ENCODE assay signal across 1 cellular context in the genomic region with DNA sequence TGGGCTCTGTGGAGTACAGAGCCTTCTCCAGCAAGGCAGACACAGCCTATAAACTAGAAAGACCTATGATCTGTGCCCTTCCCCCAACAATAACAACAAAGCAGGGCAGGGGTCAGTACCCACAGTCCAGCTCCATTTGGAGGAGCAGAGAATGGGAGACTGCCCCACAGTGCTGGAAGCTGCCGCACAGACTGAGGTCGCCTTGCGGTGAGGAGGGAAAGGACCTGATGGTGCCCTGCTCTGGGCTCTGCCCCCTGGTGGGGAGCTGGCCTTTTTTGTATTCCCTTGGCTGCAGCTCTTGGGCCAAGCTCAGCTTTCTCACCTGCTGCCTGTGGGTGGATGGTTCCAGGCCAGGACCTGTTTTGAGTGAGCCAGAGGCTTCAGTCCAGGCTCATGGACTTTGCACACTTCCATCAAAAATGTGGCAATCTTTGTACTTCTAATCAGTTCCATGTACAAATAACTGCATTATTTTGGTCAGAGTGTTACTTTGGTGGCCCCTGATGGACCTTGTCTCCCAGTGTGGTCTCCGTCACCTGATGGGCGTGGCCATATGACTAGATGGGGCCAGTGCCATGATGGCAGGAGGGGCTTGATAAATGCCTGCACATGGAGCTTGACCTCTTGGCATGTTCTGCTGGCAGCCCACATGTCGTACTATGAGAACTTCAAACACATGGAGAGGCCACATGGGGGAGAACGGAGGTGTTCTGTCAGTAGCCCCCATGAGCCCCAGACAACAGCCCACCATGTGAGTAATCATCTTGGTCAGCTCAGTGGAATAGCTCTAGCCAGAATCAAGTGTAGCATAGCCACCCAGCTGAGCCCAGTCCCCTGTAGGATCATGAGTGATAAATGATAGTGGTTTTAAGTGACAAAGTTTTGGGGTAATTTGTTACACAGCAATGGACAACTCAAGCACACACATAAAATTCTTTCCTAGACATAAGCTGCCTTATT.
TF ChIP-seq lines count a peak whose summit lies in the region.

No MANE protein-coding gene starts in this region.

TF ChIP-seq in HepG2, 621 proteins besides CTCF, POLR2A, EP300 and RAD21 (continued from another document and continues in another):
- TF ChIP-seq, protein P1, sequence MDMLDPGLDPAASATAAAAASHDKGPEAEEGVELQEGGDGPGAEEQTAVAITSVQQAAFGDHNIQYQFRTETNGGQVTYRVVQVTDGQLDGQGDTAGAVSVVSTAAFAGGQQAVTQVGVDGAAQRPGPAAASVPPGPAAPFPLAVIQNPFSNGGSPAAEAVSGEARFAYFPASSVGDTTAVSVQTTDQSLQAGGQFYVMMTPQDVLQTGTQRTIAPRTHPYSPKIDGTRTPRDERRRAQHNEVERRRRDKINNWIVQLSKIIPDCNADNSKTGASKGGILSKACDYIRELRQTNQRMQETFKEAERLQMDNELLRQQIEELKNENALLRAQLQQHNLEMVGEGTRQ (IDR thresholded peaks at IDR 0.05; ENCODE audit: low read depth, low read length), result no peak
- TF ChIP-seq, protein P1 (CRISPR knock-in tag; IDR thresholded peaks at IDR 0.05; ENCODE audit: borderline replicate concordance), result 0 out of 2 replicates have a peak, but pooled peaks have one; percentile 52
- no peak for TF ChIP-seq ZNF530 (CRISPR knock-in tag; IDR thresholded peaks at IDR 0.05; ENCODE audit: low read depth)
- TF ChIP-seq BRCA1 (CRISPR knock-in tag; IDR thresholded peaks at IDR 0.05), result no peak
- TF ChIP-seq TBX3 (IDR thresholded peaks at IDR 0.05; ENCODE audit: borderline replicate concordance), result peak; percentile 65; the same call in 1 of the 2 replicates
- TF ChIP-seq SP2 (CRISPR knock-in tag; IDR thresholded peaks at IDR 0.05), result no peak; the same call in 1 of the 2 replicates
- no peak for TF ChIP-seq MTA3 (CRISPR knock-in tag; IDR thresholded peaks at IDR 0.05)
- peak; percentile 49; the same call in 1 of the 2 replicates for TF ChIP-seq YEATS2 (CRISPR knock-in tag; IDR thresholded peaks at IDR 0.05; ENCODE audit: borderline replicate concordance)
- peak; percentile 95 for TF ChIP-seq ZNF598 (CRISPR knock-in tag; IDR thresholded peaks at IDR 0.05; ENCODE audit: borderline replicate concordance)
- peak; percentile 45 for TF ChIP-seq SP4 (CRISPR knock-in tag; IDR thresholded peaks at IDR 0.05)
- TF ChIP-seq SRF (IDR thresholded peaks at IDR 0.05; ENCODE audit: low read depth, low read length), result peak; percentile 20; the same call in 1 of the 2 replicates
- no peak for TF ChIP-seq SIX4 (CRISPR knock-in tag; IDR thresholded peaks at IDR 0.05)
- TF ChIP-seq HCFC1 (IDR thresholded peaks at IDR 0.05; ENCODE audit: low read depth, low read length), result no peak
- no peak for TF ChIP-seq HNRNPK (IDR thresholded peaks at IDR 0.05; ENCODE audit: low read depth, low read length, poor library complexity, severe bottlenecking)
- TF ChIP-seq ZNF83 (CRISPR knock-in tag; IDR thresholded peaks at IDR 0.05; ENCODE audit: borderline replicate concordance), result no peak
- TF ChIP-seq ZFP62 (CRISPR knock-in tag; IDR thresholded peaks at IDR 0.05), result no peak
- TF ChIP-seq IKZF1 (IDR thresholded peaks at IDR 0.05), result no peak
- TF ChIP-seq ZKSCAN8 (CRISPR knock-in tag; IDR thresholded peaks at IDR 0.05; ENCODE audit: borderline replicate concordance), result no peak
- TF ChIP-seq SRSF4 (IDR thresholded peaks at IDR 0.05; ENCODE audit: low read depth, low read length, poor library complexity, severe bottlenecking), result no peak
- TF ChIP-seq ZNF713 (CRISPR knock-in tag; IDR thresholded peaks at IDR 0.05), result no peak
- no peak for TF ChIP-seq RFX1 (IDR thresholded peaks at IDR 0.05)
- TF ChIP-seq ZNF563 (CRISPR knock-in tag; IDR thresholded peaks at IDR 0.05), result no peak
- no peak for TF ChIP-seq ZNF451 (CRISPR knock-in tag; IDR thresholded peaks at IDR 0.05)
- no peak for TF ChIP-seq ZNF468 (CRISPR knock-in tag; IDR thresholded peaks at IDR 0.05)
- 0 out of 2 replicates have a peak, but pooled peaks have one; percentile 24 for TF ChIP-seq NFIC (IDR thresholded peaks at IDR 0.05; ENCODE audit: low read length)
- TF ChIP-seq ZBTB1 (CRISPR knock-in tag; IDR thresholded peaks at IDR 0.05; ENCODE audit: borderline replicate concordance), result no peak
- TF ChIP-seq, protein P2, sequence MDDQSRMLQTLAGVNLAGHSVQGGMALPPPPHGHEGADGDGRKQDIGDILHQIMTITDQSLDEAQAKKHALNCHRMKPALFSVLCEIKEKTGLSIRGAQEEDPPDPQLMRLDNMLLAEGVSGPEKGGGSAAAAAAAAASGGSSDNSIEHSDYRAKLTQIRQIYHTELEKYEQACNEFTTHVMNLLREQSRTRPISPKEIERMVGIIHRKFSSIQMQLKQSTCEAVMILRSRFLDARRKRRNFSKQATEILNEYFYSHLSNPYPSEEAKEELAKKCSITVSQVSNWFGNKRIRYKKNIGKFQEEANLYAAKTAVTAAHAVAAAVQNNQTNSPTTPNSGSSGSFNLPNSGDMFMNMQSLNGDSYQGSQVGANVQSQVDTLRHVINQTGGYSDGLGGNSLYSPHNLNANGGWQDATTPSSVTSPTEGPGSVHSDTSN (CRISPR knock-in tag; IDR thresholded peaks at IDR 0.05; ENCODE audit: borderline replicate concordance), result no peak; the same call in 1 of the 2 replicates
- peak; percentile 96 for TF ChIP-seq HNF4A (CRISPR knock-in tag; IDR thresholded peaks at IDR 0.05)
- TF ChIP-seq, protein P3, sequence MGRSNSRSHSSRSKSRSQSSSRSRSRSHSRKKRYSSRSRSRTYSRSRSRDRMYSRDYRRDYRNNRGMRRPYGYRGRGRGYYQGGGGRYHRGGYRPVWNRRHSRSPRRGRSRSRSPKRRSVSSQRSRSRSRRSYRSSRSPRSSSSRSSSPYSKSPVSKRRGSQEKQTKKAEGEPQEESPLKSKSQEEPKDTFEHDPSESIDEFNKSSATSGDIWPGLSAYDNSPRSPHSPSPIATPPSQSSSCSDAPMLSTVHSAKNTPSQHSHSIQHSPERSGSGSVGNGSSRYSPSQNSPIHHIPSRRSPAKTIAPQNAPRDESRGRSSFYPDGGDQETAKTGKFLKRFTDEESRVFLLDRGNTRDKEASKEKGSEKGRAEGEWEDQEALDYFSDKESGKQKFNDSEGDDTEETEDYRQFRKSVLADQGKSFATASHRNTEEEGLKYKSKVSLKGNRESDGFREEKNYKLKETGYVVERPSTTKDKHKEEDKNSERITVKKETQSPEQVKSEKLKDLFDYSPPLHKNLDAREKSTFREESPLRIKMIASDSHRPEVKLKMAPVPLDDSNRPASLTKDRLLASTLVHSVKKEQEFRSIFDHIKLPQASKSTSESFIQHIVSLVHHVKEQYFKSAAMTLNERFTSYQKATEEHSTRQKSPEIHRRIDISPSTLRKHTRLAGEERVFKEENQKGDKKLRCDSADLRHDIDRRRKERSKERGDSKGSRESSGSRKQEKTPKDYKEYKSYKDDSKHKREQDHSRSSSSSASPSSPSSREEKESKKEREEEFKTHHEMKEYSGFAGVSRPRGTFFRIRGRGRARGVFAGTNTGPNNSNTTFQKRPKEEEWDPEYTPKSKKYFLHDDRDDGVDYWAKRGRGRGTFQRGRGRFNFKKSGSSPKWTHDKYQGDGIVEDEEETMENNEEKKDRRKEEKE (IDR thresholded peaks at IDR 0.05), result no peak
- TF ChIP-seq, protein P4, sequence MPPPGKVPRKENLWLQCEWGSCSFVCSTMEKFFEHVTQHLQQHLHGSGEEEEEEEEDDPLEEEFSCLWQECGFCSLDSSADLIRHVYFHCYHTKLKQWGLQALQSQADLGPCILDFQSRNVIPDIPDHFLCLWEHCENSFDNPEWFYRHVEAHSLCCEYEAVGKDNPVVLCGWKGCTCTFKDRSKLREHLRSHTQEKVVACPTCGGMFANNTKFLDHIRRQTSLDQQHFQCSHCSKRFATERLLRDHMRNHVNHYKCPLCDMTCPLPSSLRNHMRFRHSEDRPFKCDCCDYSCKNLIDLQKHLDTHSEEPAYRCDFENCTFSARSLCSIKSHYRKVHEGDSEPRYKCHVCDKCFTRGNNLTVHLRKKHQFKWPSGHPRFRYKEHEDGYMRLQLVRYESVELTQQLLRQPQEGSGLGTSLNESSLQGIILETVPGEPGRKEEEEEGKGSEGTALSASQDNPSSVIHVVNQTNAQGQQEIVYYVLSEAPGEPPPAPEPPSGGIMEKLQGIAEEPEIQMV (CRISPR knock-in tag; IDR thresholded peaks at IDR 0.05; ENCODE audit: low read depth), result no peak; the same call in 1 of the 2 replicates
- TF ChIP-seq, protein P5, sequence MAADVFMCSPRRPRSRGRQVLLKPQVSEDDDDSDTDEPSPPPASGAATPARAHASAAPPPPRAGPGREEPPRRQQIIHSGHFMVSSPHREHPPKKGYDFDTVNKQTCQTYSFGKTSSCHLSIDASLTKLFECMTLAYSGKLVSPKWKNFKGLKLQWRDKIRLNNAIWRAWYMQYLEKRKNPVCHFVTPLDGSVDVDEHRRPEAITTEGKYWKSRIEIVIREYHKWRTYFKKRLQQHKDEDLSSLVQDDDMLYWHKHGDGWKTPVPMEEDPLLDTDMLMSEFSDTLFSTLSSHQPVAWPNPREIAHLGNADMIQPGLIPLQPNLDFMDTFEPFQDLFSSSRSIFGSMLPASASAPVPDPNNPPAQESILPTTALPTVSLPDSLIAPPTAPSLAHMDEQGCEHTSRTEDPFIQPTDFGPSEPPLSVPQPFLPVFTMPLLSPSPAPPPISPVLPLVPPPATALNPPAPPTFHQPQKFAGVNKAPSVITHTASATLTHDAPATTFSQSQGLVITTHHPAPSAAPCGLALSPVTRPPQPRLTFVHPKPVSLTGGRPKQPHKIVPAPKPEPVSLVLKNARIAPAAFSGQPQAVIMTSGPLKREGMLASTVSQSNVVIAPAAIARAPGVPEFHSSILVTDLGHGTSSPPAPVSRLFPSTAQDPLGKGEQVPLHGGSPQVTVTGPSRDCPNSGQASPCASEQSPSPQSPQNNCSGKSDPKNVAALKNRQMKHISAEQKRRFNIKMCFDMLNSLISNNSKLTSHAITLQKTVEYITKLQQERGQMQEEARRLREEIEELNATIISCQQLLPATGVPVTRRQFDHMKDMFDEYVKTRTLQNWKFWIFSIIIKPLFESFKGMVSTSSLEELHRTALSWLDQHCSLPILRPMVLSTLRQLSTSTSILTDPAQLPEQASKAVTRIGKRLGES (CRISPR knock-in tag; IDR thresholded peaks at IDR 0.05; ENCODE audit: borderline replicate concordance), result no peak
- no peak for TF ChIP-seq KLF11 (CRISPR knock-in tag; IDR thresholded peaks at IDR 0.05)
- TF ChIP-seq KLF6 (CRISPR knock-in tag; IDR thresholded peaks at IDR 0.05), result peak; percentile 61; the same call in 1 of the 2 replicates
- TF ChIP-seq, protein P6, sequence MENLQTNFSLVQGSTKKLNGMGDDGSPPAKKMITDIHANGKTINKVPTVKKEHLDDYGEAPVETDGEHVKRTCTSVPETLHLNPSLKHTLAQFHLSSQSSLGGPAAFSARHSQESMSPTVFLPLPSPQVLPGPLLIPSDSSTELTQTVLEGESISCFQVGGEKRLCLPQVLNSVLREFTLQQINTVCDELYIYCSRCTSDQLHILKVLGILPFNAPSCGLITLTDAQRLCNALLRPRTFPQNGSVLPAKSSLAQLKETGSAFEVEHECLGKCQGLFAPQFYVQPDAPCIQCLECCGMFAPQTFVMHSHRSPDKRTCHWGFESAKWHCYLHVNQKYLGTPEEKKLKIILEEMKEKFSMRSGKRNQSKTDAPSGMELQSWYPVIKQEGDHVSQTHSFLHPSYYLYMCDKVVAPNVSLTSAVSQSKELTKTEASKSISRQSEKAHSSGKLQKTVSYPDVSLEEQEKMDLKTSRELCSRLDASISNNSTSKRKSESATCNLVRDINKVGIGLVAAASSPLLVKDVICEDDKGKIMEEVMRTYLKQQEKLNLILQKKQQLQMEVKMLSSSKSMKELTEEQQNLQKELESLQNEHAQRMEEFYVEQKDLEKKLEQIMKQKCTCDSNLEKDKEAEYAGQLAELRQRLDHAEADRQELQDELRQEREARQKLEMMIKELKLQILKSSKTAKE (CRISPR knock-in tag; IDR thresholded peaks at IDR 0.05; ENCODE audit: borderline replicate concordance), result peak; percentile 23; the same call in 1 of the 2 replicates
- TF ChIP-seq ZNF747 (CRISPR knock-in tag; IDR thresholded peaks at IDR 0.05; ENCODE audit: borderline replicate concordance), result peak; percentile 59; the same call in 1 of the 2 replicates
- TF ChIP-seq HNRNPH1 (optimal IDR thresholded peaks at IDR 0.05; ENCODE audit: low read depth, low read length), result no peak
- no peak for TF ChIP-seq NBN (conservative IDR thresholded peaks at IDR 0.05)
- TF ChIP-seq ARNT2 (CRISPR knock-in tag; IDR thresholded peaks at IDR 0.05; ENCODE audit: low read depth), result peak; percentile 58; the same call in 1 of the 2 replicates
- TF ChIP-seq SAFB2 (CRISPR knock-in tag; IDR thresholded peaks at IDR 0.05; ENCODE audit: borderline replicate concordance, low read depth), result no peak
- TF ChIP-seq, protein P7, sequence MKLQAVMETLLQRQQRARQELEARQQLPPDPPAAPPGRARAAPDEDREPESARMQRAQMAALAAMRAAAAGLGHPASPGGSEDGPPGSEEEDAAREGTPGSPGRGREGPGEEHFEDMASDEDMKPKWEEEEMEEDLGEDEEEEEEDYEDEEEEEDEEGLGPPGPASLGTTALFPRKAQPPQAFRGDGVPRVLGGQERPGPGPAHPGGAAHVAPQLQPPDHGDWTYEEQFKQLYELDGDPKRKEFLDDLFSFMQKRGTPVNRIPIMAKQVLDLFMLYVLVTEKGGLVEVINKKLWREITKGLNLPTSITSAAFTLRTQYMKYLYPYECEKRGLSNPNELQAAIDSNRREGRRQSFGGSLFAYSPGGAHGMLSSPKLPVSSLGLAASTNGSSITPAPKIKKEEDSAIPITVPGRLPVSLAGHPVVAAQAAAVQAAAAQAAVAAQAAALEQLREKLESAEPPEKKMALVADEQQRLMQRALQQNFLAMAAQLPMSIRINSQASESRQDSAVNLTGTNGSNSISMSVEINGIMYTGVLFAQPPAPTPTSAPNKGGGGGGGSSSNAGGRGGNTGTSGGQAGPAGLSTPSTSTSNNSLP (IDR thresholded peaks at IDR 0.05; ENCODE audit: low read depth, low read length), result peak; percentile 87
- TF ChIP-seq THAP11 (CRISPR knock-in tag; IDR thresholded peaks at IDR 0.05), result peak; percentile 72
- peak; percentile 83; the same call in 1 of the 2 replicates for TF ChIP-seq ZNF136 (CRISPR knock-in tag; IDR thresholded peaks at IDR 0.05; ENCODE audit: low read depth)
- TF ChIP-seq, protein P8, sequence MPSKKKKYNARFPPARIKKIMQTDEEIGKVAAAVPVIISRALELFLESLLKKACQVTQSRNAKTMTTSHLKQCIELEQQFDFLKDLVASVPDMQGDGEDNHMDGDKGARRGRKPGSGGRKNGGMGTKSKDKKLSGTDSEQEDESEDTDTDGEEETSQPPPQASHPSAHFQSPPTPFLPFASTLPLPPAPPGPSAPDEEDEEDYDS (CRISPR knock-in tag; IDR thresholded peaks at IDR 0.05), result peak; percentile 18; the same call in 1 of the 2 replicates
